Comparison of ENCODE assay signal across 1 cellular context in the genomic region with DNA sequence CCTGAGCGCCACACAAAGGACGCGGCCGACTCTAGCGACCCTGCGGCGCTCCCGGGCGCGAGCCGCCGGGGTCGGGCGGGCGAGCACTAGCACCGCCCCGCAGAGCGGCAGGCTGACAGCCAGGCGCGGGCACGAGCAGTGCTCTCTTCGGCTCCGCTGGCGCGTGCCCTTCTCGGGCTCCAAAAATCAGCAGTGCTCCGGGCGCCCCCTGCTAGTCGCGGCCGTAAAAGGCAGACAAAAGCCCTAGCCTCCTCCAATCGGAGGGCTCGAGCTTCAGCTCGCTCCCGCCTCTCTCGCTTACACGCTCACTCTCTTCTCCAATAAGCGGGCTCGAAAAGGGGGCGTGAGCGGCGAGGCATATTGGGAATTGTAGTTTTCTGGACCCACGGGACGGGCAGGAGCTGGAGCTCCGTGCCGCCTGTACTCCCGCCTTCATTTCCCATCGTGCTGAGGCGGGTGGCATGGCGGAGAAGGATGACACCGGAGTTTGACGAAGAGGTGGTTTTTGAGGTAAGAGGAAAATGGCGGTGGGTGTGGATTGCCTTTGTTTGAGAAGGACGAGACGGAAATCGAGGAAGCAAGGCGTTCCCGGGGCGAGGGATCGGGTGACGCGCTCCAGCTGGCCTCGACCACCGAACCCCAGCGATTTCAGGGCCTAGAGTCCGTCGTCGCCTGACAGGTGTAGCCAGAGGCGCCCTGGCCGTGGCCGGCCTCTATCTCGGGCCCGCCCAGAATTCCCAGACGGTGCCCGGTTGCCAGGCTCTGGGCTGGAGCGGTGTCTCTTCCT.
TF ChIP-seq lines count a peak whose summit lies in the region.

A gene (minus strand): TSS at position 91 of the 787 bp plus-strand sequence. CDS start 227 bp downstream, outside the sequence.
A gene with protein sequence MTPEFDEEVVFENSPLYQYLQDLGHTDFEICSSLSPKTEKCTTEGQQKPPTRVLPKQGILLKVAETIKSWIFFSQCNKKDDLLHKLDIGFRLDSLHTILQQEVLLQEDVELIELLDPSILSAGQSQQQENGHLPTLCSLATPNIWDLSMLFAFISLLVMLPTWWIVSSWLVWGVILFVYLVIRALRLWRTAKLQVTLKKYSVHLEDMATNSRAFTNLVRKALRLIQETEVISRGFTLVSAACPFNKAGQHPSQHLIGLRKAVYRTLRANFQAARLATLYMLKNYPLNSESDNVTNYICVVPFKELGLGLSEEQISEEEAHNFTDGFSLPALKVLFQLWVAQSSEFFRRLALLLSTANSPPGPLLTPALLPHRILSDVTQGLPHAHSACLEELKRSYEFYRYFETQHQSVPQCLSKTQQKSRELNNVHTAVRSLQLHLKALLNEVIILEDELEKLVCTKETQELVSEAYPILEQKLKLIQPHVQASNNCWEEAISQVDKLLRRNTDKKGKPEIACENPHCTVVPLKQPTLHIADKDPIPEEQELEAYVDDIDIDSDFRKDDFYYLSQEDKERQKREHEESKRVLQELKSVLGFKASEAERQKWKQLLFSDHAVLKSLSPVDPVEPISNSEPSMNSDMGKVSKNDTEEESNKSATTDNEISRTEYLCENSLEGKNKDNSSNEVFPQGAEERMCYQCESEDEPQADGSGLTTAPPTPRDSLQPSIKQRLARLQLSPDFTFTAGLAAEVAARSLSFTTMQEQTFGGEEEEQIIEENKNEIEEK (plus strand): TSS at position 431 of the 787 bp plus-strand sequence. CDS start 44 bp downstream, at position 475.

TF ChIP-seq in K562, 482 proteins besides CTCF, POLR2A, EP300 and RAD21 (continued from another document and continues in another):
- TF ChIP-seq, protein P1, sequence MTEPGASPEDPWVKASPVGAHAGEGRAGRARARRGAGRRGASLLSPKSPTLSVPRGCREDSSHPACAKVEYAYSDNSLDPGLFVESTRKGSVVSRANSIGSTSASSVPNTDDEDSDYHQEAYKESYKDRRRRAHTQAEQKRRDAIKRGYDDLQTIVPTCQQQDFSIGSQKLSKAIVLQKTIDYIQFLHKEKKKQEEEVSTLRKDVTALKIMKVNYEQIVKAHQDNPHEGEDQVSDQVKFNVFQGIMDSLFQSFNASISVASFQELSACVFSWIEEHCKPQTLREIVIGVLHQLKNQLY (CRISPR knock-in tag; conservative IDR thresholded peaks at IDR 0.05): no peak
- no peak for TF ChIP-seq ILF3 (IDR thresholded peaks at IDR 0.05; ENCODE audit: borderline replicate concordance)
- TF ChIP-seq HMG20A (CRISPR knock-in tag; conservative IDR thresholded peaks at IDR 0.05): no peak
- peak; percentile 76 for TF ChIP-seq CCNT2 (IDR thresholded peaks at IDR 0.05; ENCODE audit: borderline replicate concordance, extremely low read depth, insufficient read length, low read depth, low read length)
- TF ChIP-seq SMARCC2 (IDR thresholded peaks at IDR 0.05; ENCODE audit: low read depth): no peak
- no peak for TF ChIP-seq ATF1 (CRISPR knock-in tag; IDR thresholded peaks at IDR 0.05)
- peak; percentile 97 for TF ChIP-seq ATF1 (tag; IDR thresholded peaks at IDR 0.05)
- no peak for TF ChIP-seq POU5F1 (IDR thresholded peaks at IDR 0.05; ENCODE audit: borderline replicate concordance, low read depth, low read length, partially characterized antibody)
- no peak for TF ChIP-seq MCM7 (IDR thresholded peaks at IDR 0.05)
- TF ChIP-seq ARNT (IDR thresholded peaks at IDR 0.05): peak in 1 of 2 experiments; percentile 61; a peak in 1 of 4 replicates
- peak; percentile 65 for TF ChIP-seq MEIS2 (IDR thresholded peaks at IDR 0.05; ENCODE audit: partially characterized antibody)
- no peak for TF ChIP-seq NR3C1 (CRISPR knock-in tag; IDR thresholded peaks at IDR 0.05)
- TF ChIP-seq MYBL2 (IDR thresholded peaks at IDR 0.05; ENCODE audit: low read depth): no peak
- no peak for TF ChIP-seq MYBL2 (CRISPR knock-in tag; IDR thresholded peaks at IDR 0.05; ENCODE audit: borderline replicate concordance)
- no peak for TF ChIP-seq ZNF224 (CRISPR knock-in tag; IDR thresholded peaks at IDR 0.05)
- TF ChIP-seq ZNF830 (CRISPR knock-in tag; IDR thresholded peaks at IDR 0.05): no peak
- peak; percentile 97 for TF ChIP-seq ZNF143 (CRISPR knock-in tag; IDR thresholded peaks at IDR 0.05)
- TF ChIP-seq YBX1 (IDR thresholded peaks at IDR 0.05): no peak
- TF ChIP-seq, protein P2, sequence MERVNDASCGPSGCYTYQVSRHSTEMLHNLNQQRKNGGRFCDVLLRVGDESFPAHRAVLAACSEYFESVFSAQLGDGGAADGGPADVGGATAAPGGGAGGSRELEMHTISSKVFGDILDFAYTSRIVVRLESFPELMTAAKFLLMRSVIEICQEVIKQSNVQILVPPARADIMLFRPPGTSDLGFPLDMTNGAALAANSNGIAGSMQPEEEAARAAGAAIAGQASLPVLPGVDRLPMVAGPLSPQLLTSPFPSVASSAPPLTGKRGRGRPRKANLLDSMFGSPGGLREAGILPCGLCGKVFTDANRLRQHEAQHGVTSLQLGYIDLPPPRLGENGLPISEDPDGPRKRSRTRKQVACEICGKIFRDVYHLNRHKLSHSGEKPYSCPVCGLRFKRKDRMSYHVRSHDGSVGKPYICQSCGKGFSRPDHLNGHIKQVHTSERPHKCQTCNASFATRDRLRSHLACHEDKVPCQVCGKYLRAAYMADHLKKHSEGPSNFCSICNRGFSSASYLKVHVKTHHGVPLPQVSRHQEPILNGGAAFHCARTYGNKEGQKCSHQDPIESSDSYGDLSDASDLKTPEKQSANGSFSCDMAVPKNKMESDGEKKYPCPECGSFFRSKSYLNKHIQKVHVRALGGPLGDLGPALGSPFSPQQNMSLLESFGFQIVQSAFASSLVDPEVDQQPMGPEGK (CRISPR knock-in tag; IDR thresholded peaks at IDR 0.05; ENCODE audit: borderline replicate concordance): no peak
- TF ChIP-seq ZNF134 (CRISPR knock-in tag; conservative IDR thresholded peaks at IDR 0.05): no peak
- no peak for TF ChIP-seq NCOA4 (IDR thresholded peaks at IDR 0.05; ENCODE audit: partially characterized antibody)
- no peak for TF ChIP-seq CAMTA2 (CRISPR knock-in tag; conservative IDR thresholded peaks at IDR 0.05)
- TF ChIP-seq ZNF124 (CRISPR knock-in tag; IDR thresholded peaks at IDR 0.05): no peak
- peak; percentile 79 to 81 for TF ChIP-seq NRF1 (conservative IDR thresholded peaks at IDR 0.05 in 1 of 2, IDR thresholded peaks at IDR 0.05 in 1 of 2)
- no peak for TF ChIP-seq CBX5 (IDR thresholded peaks at IDR 0.05; ENCODE audit: borderline replicate concordance, low read depth)
- TF ChIP-seq, protein P3, sequence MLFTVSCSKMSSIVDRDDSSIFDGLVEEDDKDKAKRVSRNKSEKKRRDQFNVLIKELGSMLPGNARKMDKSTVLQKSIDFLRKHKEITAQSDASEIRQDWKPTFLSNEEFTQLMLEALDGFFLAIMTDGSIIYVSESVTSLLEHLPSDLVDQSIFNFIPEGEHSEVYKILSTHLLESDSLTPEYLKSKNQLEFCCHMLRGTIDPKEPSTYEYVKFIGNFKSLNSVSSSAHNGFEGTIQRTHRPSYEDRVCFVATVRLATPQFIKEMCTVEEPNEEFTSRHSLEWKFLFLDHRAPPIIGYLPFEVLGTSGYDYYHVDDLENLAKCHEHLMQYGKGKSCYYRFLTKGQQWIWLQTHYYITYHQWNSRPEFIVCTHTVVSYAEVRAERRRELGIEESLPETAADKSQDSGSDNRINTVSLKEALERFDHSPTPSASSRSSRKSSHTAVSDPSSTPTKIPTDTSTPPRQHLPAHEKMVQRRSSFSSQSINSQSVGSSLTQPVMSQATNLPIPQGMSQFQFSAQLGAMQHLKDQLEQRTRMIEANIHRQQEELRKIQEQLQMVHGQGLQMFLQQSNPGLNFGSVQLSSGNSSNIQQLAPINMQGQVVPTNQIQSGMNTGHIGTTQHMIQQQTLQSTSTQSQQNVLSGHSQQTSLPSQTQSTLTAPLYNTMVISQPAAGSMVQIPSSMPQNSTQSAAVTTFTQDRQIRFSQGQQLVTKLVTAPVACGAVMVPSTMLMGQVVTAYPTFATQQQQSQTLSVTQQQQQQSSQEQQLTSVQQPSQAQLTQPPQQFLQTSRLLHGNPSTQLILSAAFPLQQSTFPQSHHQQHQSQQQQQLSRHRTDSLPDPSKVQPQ (CRISPR knock-in tag; IDR thresholded peaks at IDR 0.05; ENCODE audit: borderline replicate concordance): no peak
- TF ChIP-seq MCM2 (IDR thresholded peaks at IDR 0.05; ENCODE audit: low read depth): no peak
- TF ChIP-seq, protein P4, sequence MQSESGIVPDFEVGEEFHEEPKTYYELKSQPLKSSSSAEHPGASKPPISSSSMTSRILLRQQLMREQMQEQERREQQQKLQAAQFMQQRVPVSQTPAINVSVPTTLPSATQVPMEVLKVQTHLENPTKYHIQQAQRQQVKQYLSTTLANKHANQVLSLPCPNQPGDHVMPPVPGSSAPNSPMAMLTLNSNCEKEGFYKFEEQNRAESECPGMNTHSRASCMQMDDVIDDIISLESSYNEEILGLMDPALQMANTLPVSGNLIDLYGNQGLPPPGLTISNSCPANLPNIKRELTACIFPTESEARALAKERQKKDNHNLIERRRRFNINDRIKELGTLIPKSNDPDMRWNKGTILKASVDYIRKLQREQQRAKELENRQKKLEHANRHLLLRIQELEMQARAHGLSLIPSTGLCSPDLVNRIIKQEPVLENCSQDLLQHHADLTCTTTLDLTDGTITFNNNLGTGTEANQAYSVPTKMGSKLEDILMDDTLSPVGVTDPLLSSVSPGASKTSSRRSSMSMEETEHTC (IDR thresholded peaks at IDR 0.05): no peak
- no peak for TF ChIP-seq ZBTB17 (CRISPR knock-in tag; IDR thresholded peaks at IDR 0.05)
- TF ChIP-seq ZC3H8 (IDR thresholded peaks at IDR 0.05): no peak
- TF ChIP-seq ZNF79 (CRISPR knock-in tag; IDR thresholded peaks at IDR 0.05; ENCODE audit: low read depth): no peak
- no peak for TF ChIP-seq ZNF3 (CRISPR knock-in tag; IDR thresholded peaks at IDR 0.05)
- no peak for TF ChIP-seq LARP7 (IDR thresholded peaks at IDR 0.05)
- TF ChIP-seq POLR3A (IDR thresholded peaks at IDR 0.05; ENCODE audit: borderline replicate concordance, extremely low read depth, insufficient read depth, insufficient read length): no peak
- TF ChIP-seq RFX5 (IDR thresholded peaks at IDR 0.05; ENCODE audit: low read depth, low read length): 0 out of 2 replicates have a peak, but pooled peaks have one; percentile 25
- no peak for TF ChIP-seq TSC22D4 (tag; IDR thresholded peaks at IDR 0.05)
- TF ChIP-seq ZNF436 (CRISPR knock-in tag; IDR thresholded peaks at IDR 0.05): no peak
- TF ChIP-seq, protein P5, sequence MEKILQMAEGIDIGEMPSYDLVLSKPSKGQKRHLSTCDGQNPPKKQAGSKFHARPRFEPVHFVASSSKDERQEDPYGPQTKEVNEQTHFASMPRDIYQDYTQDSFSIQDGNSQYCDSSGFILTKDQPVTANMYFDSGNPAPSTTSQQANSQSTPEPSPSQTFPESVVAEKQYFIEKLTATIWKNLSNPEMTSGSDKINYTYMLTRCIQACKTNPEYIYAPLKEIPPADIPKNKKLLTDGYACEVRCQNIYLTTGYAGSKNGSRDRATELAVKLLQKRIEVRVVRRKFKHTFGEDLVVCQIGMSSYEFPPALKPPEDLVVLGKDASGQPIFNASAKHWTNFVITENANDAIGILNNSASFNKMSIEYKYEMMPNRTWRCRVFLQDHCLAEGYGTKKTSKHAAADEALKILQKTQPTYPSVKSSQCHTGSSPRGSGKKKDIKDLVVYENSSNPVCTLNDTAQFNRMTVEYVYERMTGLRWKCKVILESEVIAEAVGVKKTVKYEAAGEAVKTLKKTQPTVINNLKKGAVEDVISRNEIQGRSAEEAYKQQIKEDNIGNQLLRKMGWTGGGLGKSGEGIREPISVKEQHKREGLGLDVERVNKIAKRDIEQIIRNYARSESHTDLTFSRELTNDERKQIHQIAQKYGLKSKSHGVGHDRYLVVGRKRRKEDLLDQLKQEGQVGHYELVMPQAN (IDR thresholded peaks at IDR 0.05; ENCODE audit: borderline replicate concordance): peak; percentile 86
- TF ChIP-seq, protein P6, sequence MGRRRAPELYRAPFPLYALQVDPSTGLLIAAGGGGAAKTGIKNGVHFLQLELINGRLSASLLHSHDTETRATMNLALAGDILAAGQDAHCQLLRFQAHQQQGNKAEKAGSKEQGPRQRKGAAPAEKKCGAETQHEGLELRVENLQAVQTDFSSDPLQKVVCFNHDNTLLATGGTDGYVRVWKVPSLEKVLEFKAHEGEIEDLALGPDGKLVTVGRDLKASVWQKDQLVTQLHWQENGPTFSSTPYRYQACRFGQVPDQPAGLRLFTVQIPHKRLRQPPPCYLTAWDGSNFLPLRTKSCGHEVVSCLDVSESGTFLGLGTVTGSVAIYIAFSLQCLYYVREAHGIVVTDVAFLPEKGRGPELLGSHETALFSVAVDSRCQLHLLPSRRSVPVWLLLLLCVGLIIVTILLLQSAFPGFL (CRISPR knock-in tag; IDR thresholded peaks at IDR 0.05): no peak
- TF ChIP-seq ETV5 (CRISPR knock-in tag; IDR thresholded peaks at IDR 0.05; ENCODE audit: low read depth): no peak
- TF ChIP-seq, protein P7, sequence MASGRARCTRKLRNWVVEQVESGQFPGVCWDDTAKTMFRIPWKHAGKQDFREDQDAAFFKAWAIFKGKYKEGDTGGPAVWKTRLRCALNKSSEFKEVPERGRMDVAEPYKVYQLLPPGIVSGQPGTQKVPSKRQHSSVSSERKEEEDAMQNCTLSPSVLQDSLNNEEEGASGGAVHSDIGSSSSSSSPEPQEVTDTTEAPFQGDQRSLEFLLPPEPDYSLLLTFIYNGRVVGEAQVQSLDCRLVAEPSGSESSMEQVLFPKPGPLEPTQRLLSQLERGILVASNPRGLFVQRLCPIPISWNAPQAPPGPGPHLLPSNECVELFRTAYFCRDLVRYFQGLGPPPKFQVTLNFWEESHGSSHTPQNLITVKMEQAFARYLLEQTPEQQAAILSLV (tag; IDR thresholded peaks at IDR 0.05): no peak
- TF ChIP-seq CSDE1 (IDR thresholded peaks at IDR 0.05): no peak
- TF ChIP-seq, protein P8, sequence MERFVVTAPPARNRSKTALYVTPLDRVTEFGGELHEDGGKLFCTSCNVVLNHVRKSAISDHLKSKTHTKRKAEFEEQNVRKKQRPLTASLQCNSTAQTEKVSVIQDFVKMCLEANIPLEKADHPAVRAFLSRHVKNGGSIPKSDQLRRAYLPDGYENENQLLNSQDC (CRISPR knock-in tag; IDR thresholded peaks at IDR 0.05): no peak
- TF ChIP-seq RUNX1 (IDR thresholded peaks at IDR 0.05; ENCODE audit: low read depth): no peak
- no peak for TF ChIP-seq ZNF165 (CRISPR knock-in tag; IDR thresholded peaks at IDR 0.05; ENCODE audit: borderline replicate concordance)
